In genomic region chr16:71618429-71618828, GRCh38 we compare ENCODE assay signal across 30 cellular contexts. TPM values are rescaled to one million over a fixed set of nuclear protein-coding genes. Genes with fewer than 3 reads are reported as not detected.
"Had no signal": no experiment of that assay in that cellular context is flagged by ENCODE, and none has a peak within 500 bp of the region (broad histone marks: within the 10 kb centered on the region; RNA-seq: fewer than 3 reads in every experiment).

No MANE protein-coding gene starts in this region.

- FAIRE-seq: urothelium cell line had no signal

- H3K4me1 ChIP-seq: stomach, suprapubic skin, testis, thyroid gland, tibial artery, tibial nerve, transverse colon, upper lobe of left lung, upper lobe of right lung, uterus, vagina had no signal

- DNase-seq: stimulated activated CD4-positive, alpha-beta T cell treated with anti-CD3 and anti-CD28 coated beads, Interleukin-2, amount 100 ng/mL, for 48 hours; stimulated activated CD4-positive, alpha-beta T cell treated with anti-CD3 and anti-CD28 coated beads, Interleukin-4, amount 100 ng/mL, for 1 hour; stimulated activated CD4-positive, alpha-beta T cell treated with anti-CD3 and anti-CD28 coated beads, Interleukin-4, amount 100 ng/mL, for 24 hours; stimulated activated CD4-positive, alpha-beta T cell treated with anti-CD3 and anti-CD28 coated beads, Interleukin-4, amount 100 ng/mL, for 4 hours; stimulated activated CD8-positive, alpha-beta memory T cell treated with anti-CD3 and anti-CD28 coated beads, Interleukin-4, amount 100 ng/mL, for 48 hours; stimulated activated naive B cell treated with anti-CD40 and anti-IgM and Interleukin-4, amounts not matched to agents 10 μg/mL and 1 μg/mL and 100 μg/mL, for 72 hours; stimulated activated naive CD4-positive, alpha-beta T cell; stimulated activated naive CD4-positive, alpha-beta T cell treated with Interleukin-2 at 50 U/mL for 16 hours; stimulated activated naive CD8-positive, alpha-beta T cell treated with anti-CD3 and anti-CD28 coated beads, Interleukin-15, amount 100 ng/mL, for 72 hours; stimulated activated naive CD8-positive, alpha-beta T cell treated with anti-CD3 and anti-CD28 coated beads, Interleukin-15, Interleukin-2, amounts not matched to agents 100 U/mL and 50 U/mL, for 24 hours; stomach; substantia nigra; testis; thyroid gland; tibial artery; transverse colon; trophoblast cell; upper lobe of left lung; upper lobe of right lung; uterus had no signal

- ATAC-seq: stimulated activated effector memory CD8-positive, alpha-beta T cell treated with anti-CD3 and anti-CD28 coated beads, Interleukin-12 subunit alpha, Interleukin-12 subunit beta, amount 100 ng/mL, for 72 hours; stimulated activated memory B cell treated with anti-CD40 and anti-IgM and Interleukin-4, amounts not matched to agents 10 μg/mL and 1 μg/mL and 100 μg/mL, for 72 hours; stimulated activated naive B cell treated with anti-CD40 and anti-IgM and Interleukin-4, amounts not matched to agents 10 μg/mL and 1 μg/mL and 100 μg/mL, for 72 hours; stimulated activated naive CD8-positive, alpha-beta T cell treated with anti-CD3 and anti-CD28 coated beads, Interleukin-15, amount 100 ng/mL, for 72 hours; stimulated activated naive CD8-positive, alpha-beta T cell treated with anti-CD3 and anti-CD28 coated beads, Interleukin-15, Interleukin-2, amounts not matched to agents 100 U/mL and 50 U/mL, for 24 hours; upper lobe of right lung had no signal

- H3K4me3 ChIP-seq: stomach, suprapubic skin, testis, thoracic aorta, thyroid gland, tibial artery, tibial nerve, transverse colon, upper lobe of left lung, upper lobe of right lung, uterus, vagina had no signal

- H3K36me3 ChIP-seq: stomach, suprapubic skin, thoracic aorta, thyroid gland, tibial artery, tibial nerve, transverse colon, upper lobe of left lung, upper lobe of right lung, uterus, vagina had no signal

- H3K27ac ChIP-seq: stomach, suprapubic skin, testis, thoracic aorta, thyroid gland, tibial artery, tibial nerve, transverse colon, upper lobe of left lung, upper lobe of right lung, uterus, vagina had no signal

- H3K27me3 ChIP-seq: testis, thyroid gland, tibial nerve, upper lobe of left lung, uterus, vagina had no signal

- H3K9me3 ChIP-seq: suprapubic skin, testis, thoracic aorta, thyroid gland, tibial artery, tibial nerve, transverse colon, upper lobe of left lung, upper lobe of right lung, uterus, vagina had no signal

RNA-seq across cellular contexts. Expression of gene MARVELD3, which starts 7.6 kb away (rescaled TPM):
- total RNA-seq: subcutaneous adipose tissue, thoracic aorta had no signal

RNA-seq across cellular contexts. Expression of gene TAT, which starts 41.5 kb away (rescaled TPM):
- total RNA-seq: stomach, temporal lobe, thoracic aorta, thyroid gland, upper lobe of right lung, urinary bladder, vagina had no signal
- polyA plus RNA-seq: stomach had no signal
